ENCODE assay signal across 8 cellular contexts in the genomic region with DNA sequence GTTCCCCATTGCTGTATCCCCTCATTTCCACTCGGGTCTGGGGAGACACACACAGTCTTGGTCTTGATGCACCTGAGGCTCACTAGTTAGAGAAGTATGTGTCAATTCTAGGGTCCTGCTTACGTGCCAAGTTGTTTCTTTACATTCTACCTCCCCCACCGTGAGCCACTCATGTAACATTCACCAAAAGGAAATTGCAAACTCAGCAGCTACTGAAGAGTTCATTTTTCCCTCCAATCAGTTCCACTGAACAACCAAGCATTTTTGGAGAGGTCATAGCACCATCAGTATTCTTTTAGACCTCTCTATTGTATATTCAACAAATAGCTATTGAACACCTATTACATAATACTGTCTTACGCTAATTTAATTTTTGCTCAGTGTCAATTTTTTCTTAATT.
"Had no signal": no experiment of that assay in that cellular context is flagged by ENCODE, and none has a peak within 500 bp of the region (broad histone marks: within the 10 kb centered on the region; RNA-seq: fewer than 3 reads in every experiment).

No MANE protein-coding gene starts in this region.

- H3K4me3 ChIP-seq: GM12878 had no signal

- ATAC-seq: GM12878 had no signal

- DNase-seq: GDM1, GF-D8 had no signal

- FAIRE-seq: G401.6, GM12878, GM12891, GM12892, GM18507, GM19239 had no signal
